25 cellular contexts compared by ENCODE assay signal in genomic region chr18:74866577-74866976, GRCh38.
"Had no signal": no experiment of that assay in that cellular context is flagged by ENCODE, and none has a peak within 500 bp of the region (broad histone marks: within the 10 kb centered on the region; RNA-seq: fewer than 3 reads in every experiment).

No MANE protein-coding gene starts in this region.

- H3K9me3 ChIP-seq: adrenal gland, body of pancreas, colonic mucosa, gastrocnemius medialis, heart right ventricle had no signal

- H3K4me3 ChIP-seq: adrenal gland, body of pancreas, colonic mucosa, gastrocnemius medialis had no signal

- H3K4me1 ChIP-seq: adrenal gland, body of pancreas, colonic mucosa had no signal

- H3K36me3 ChIP-seq: adrenal gland, colonic mucosa, gastrocnemius medialis, heart right ventricle had no signal

- DNase-seq: activated CD4-positive, alpha-beta T cell treated with anti-CD3 and anti-CD28 coated beads for 48 hours; activated CD4-positive, alpha-beta T cell treated with anti-CD3 and anti-CD28 coated beads, Interleukin-2, amount 50 U/mL, for 1 hour; activated CD4-positive, alpha-beta T cell treated with anti-CD3 and anti-CD28 coated beads, Interleukin-2, amount 50 U/mL, for 48 hours; activated CD8-positive, alpha-beta memory T cell treated with anti-CD3 and anti-CD28 coated beads, Interleukin-2, amount 10 ng/mL, durations not matched to agents 7 days and 5 days; activated CD8-positive, alpha-beta memory T cell treated with anti-CD3 and anti-CD28 coated beads, Interleukin-2, amount 50 U/mL, for 4 hours; activated CD8-positive, alpha-beta T cell treated with anti-CD3 and anti-CD28 coated beads, Interleukin-2, amount 10 ng/mL, durations not matched to agents 7 days and 5 days; activated effector memory CD4-positive, alpha-beta T cell treated with anti-CD3 and anti-CD28 coated beads, Interleukin-2, amount 50 U/mL, for 16 hours; activated naive CD4-positive, alpha-beta T cell treated with anti-CD3 and anti-CD28 coated beads for 36 hours; activated naive CD8-positive, alpha-beta T cell treated with anti-CD3 and anti-CD28 coated beads for 36 hours; activated naive CD8-positive, alpha-beta T cell treated with anti-CD3 and anti-CD28 coated beads, Interleukin-2, amount 50 U/mL, for 24 hours; activated T-cell treated with anti-CD3 and anti-CD28 coated beads, Interleukin-2, amount 50 U/mL, for 1 hour; activated T-cell treated with anti-CD3 and anti-CD28 coated beads, Interleukin-2, amount 50 U/mL, for 48 hours; adrenal gland; amygdala; aorta; body of pancreas; caudate nucleus; cerebellar nuclear complex; colonic mucosa; effector CD8-positive, alpha-beta T cell; foreskin fibroblast; gastrocnemius medialis; glutamatergic neuron; heart right ventricle; T-helper 2 cell had no signal

- H3K27ac ChIP-seq: adrenal gland, body of pancreas, colonic mucosa, gastrocnemius medialis had no signal

- H3K27me3 ChIP-seq: adrenal gland, body of pancreas, colonic mucosa, gastrocnemius medialis, heart right ventricle had no signal
